Comparison of ENCODE assay signal across 1 cellular context in genomic region chrX:87728024-87728423, GRCh38.
TF ChIP-seq lines count a peak whose summit lies in the region.

No MANE protein-coding gene starts in this region.

TF ChIP-seq in WTC11, 78 proteins besides CTCF, POLR2A, EP300 and RAD21 (continued from another document):
- TF ChIP-seq HMGXB4 (CRISPR knock-in tag; IDR thresholded peaks at IDR 0.05) (no peak), GTF2I (CRISPR knock-in tag; conservative IDR thresholded peaks at IDR 0.05) (no peak), GABPB1 (CRISPR knock-in tag; IDR thresholded peaks at IDR 0.05) (no peak), MXD4 (CRISPR knock-in tag; IDR thresholded peaks at IDR 0.05; ENCODE audit: borderline replicate concordance) (no peak), TEAD4 (CRISPR knock-in tag; IDR thresholded peaks at IDR 0.05) (no peak)
- TF ChIP-seq, protein P1, sequence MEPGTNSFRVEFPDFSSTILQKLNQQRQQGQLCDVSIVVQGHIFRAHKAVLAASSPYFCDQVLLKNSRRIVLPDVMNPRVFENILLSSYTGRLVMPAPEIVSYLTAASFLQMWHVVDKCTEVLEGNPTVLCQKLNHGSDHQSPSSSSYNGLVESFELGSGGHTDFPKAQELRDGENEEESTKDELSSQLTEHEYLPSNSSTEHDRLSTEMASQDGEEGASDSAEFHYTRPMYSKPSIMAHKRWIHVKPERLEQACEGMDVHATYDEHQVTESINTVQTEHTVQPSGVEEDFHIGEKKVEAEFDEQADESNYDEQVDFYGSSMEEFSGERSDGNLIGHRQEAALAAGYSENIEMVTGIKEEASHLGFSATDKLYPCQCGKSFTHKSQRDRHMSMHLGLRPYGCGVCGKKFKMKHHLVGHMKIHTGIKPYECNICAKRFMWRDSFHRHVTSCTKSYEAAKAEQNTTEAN (CRISPR knock-in tag; IDR thresholded peaks at IDR 0.05): no peak
